Comparison of ENCODE assay signal across 9 cellular contexts in the genomic region with DNA sequence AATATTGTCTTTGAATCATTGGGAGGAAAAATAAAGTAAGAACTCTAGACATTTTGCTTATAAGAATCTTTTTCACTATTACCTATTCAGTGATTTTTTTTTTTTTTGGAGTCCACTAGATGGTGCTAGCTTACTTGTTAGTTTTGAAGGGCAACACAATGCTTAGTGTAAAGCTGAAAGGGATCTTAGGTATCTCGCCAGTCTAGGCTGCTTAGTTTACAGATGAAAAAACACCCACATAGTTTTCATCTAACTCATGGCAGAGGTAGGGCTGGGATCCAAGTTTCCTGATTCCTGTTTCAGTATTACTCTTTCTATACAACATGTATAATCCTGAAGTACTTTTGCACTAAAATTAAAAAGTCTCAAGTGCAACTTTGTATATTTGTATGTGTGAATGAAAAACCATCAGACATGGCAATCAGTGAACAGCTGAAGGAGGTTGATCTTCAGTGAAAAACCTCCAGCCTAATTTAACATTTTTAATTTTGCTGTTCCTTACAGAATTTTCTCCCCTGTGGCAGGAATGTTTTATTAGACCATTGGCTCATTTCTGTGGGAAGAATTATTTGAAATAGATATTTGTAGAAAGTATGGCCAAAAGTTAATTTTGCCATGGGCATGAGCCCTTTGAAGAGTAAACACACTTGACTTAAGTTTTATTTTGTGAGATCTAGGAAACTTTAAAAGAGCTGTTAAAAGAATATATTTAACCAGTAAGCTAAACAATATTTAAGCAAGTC. TPM values are rescaled to one million over a fixed set of nuclear protein-coding genes. Genes with fewer than 3 reads are reported as not detected.
A peak's percentile ranks its signal among the peaks of the same experiment; 100 is the strongest.
DNase-seq lines count a peak whose midpoint lies in the region; ATAC-seq and TF ChIP-seq lines count a peak whose summit lies in the region.
"Had no signal": no experiment of that assay in that cellular context is flagged by ENCODE, and none has a peak within 500 bp of the region (broad histone marks: within the 10 kb centered on the region; RNA-seq: fewer than 3 reads in every experiment).

No MANE protein-coding gene starts in this region.

- peaks cover 4% of the 10 kb centered on the region for H3K9me3 Mint-ChIP-seq in mesothelial cell of epicardium

- H3K27me3 ChIP-seq in HL-60 (ENCODE audit: insufficient read depth, poor library complexity, severe bottlenecking) (no peaks in the 10 kb centered on the region), tibial nerve (no peaks in the 10 kb centered on the region)

- no peak for TF ChIP-seq POLR2A in tibial nerve (IDR thresholded peaks at IDR 0.05)

- H3K27ac ChIP-seq in HL-60 (replicated peaks), result no peak overlapping the region
- no peak overlapping the region for H3K27ac ChIP-seq in tibial nerve

- no peak for TF ChIP-seq EP300 in tibial nerve (IDR thresholded peaks at IDR 0.05)

- no peaks in the 10 kb centered on the region for H3K4me1 ChIP-seq in tibial nerve

- H3K4me3 Mint-ChIP-seq in mesothelial cell of epicardium, result no peak overlapping the region

- WGBS in tibial nerve, 2 donors, result 3 to 8% methylated on average over 1 of the region's 1 CpG

- no peaks in the 10 kb centered on the region for H3K27me3 Mint-ChIP-seq in mesothelial cell of epicardium (ENCODE audit: low read depth)

- H3K36me3 ChIP-seq in tibial nerve, result no peaks in the 10 kb centered on the region

- no peaks in the 10 kb centered on the region for H3K9me3 ChIP-seq in tibial nerve

- peak; percentile 35 for DNase-seq in COR-L47 (lab: John Stamatoyannopoulos, UW)
- no peak for DNase-seq in HL-60 (ENCODE audit: low read depth in 1 of 2, low spot score in 1 of 2)
- peak; percentile 77 for DNase-seq in NCI-H69 (lab: John Stamatoyannopoulos, UW)
- DNase-seq in cardiac fibroblast (ENCODE audit: low read depth in 2 of 2), result peak; percentile 88 to 90
- no peak for DNase-seq in mesothelial cell of epicardium (ENCODE audit: low spot score in 2 of 2, unreplicated experiment in 2 of 2)
- DNase-seq in HK-2 (ENCODE audit: unreplicated experiment), result no peak
- no peak for DNase-seq in tibial nerve (ENCODE audit: low spot score in 2 of 2)

- H3K36me3 Mint-ChIP-seq in mesothelial cell of epicardium, result peaks cover 1% of the 10 kb centered on the region

- H3K4me3 ChIP-seq in HL-60 (replicated peaks; ENCODE audit: insufficient read depth, low read length) (no peak overlapping the region), cardiac fibroblast (replicated peaks in 1 of 2; ENCODE audit: low read depth in 2 of 2, low read length in 2 of 2) (no peak overlapping the region), tibial nerve (no peak overlapping the region)

- H3K27ac Mint-ChIP-seq in mesothelial cell of epicardium, result peak overlapping the region; percentile 84

- TF ChIP-seq CTCF in HL-60 (IDR thresholded peaks at IDR 0.05; ENCODE audit: insufficient read depth, low read length), result peak; percentile 4
- TF ChIP-seq CTCF in cardiac fibroblast (IDR thresholded peaks at IDR 0.05; ENCODE audit: low read depth, low read length), result peak; percentile 41
- peak; percentile 29 for TF ChIP-seq CTCF in mesothelial cell of epicardium (IDR thresholded peaks at IDR 0.05; ENCODE audit: unreplicated experiment)
- peak in 2 of 5 experiments; percentile 31 to 32 for TF ChIP-seq CTCF in tibial nerve (IDR thresholded peaks at IDR 0.05)

- peak; percentile 60 for ATAC-seq in GM19438 (IDR thresholded peaks at IDR 0.05; ENCODE audit: low read depth, unreplicated experiment)

- peaks cover 15% of the 10 kb centered on the region for H3K4me1 Mint-ChIP-seq in mesothelial cell of epicardium

RNA-seq across cellular contexts. Expression of a gene that starts 40.7 kb away (rescaled TPM):
- total RNA-seq in mesothelial cell of epicardium (3.8 to 4.2 TPM (median 4.0 TPM) in 3 replicates), tibial nerve (1 to 10 TPM; 1.6 to 5.4 (median 3.4) TPM)
- total RNA-seq: skeletal muscle tissue had no signal

RNA-seq across cellular contexts. Expression of a gene that starts 40.8 kb away (rescaled TPM):
- total RNA-seq in mesothelial cell of epicardium (0.31 to 0.66 TPM (median 0.51 TPM) in 3 replicates), tibial nerve (1 to 10 TPM in 1 of 4 donors, under 1 TPM in 1, not detected in 2; 0.22 to 2.2 TPM)
- total RNA-seq: skeletal muscle tissue had no signal

Comparison
In these comparisons a context has a peak if more than half of its experiments do, and no peak if none do; other contexts are left out.
1. DNase-seq: peak in COR-L47 (single experiment), NCI-H69 (single experiment) and cardiac fibroblast (2 of 2); none in HL-60 (0 of 2), mesothelial cell of epicardium (0 of 2), HK-2 (single experiment) and tibial nerve (0 of 2).